14 cellular contexts compared by ENCODE assay signal in the genomic region with DNA sequence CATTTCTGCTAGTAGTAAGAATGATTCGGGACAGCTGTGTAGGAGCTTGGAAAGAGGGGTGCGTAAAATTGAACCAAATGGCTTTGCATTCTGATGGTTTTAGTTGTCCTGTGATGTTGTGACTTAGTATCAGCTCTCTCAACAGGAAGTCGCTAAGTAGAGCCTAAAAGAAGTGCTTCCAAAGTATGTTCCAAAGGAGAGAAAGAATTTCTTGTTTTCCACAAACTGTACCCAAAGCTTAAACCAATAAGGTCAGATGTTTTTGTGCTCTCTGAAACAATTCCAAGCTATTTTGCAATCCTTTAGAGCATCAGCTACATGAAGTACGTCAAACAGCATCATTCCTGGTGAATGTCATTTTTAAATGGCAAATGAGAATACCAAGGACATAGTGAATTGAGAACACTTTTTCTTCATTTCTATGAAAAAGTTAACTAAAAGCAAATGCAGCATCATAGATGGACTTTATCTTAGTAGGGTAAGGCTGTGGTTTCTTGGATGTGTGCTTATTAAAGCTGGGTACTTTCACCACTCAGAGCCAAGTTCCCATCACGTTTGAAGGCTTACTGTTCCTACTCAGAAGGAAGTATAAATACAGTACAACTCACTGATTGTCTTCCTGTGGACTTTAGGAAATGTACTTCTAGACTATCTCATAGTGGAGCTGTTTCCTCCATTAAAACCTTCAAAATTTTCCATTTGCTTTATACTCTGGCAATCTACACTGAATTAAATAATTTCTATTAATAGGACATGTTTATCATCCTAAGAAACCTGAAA.
A peak's percentile ranks its signal among the peaks of the same experiment; 100 is the strongest.
DNase-seq lines count a peak whose midpoint lies in the region; ATAC-seq and TF ChIP-seq lines count a peak whose summit lies in the region.
"Had no signal": no experiment of that assay in that cellular context is flagged by ENCODE, and none has a peak within 500 bp of the region (broad histone marks: within the 10 kb centered on the region; RNA-seq: fewer than 3 reads in every experiment).

No MANE protein-coding gene starts in this region.

- peaks cover 0 to 8% (median 3%) of the 10 kb centered on the region in 6 donors for H3K9me3 Mint-ChIP-seq in immature natural killer cell
- peaks cover 4% of the 10 kb centered on the region for H3K9me3 Mint-ChIP-seq in stimulated activated effector memory CD8-positive, alpha-beta T cell treated with anti-CD3 and anti-CD28 coated beads, Interleukin-12 subunit alpha, Interleukin-12 subunit beta, amount 100 ng/mL, for 72 hours

- H3K9me3 ChIP-seq in sigmoid colon = peaks cover 0 to 6% (median 2%) of the 10 kb centered on the region in 4 donors
- H3K9me3 ChIP-seq: BE2C, SJSA1 had no signal

- H3K36me3 Mint-ChIP-seq in immature natural killer cell = peaks cover 29 to 31% (median 31%) of the 10 kb centered on the region in 3 donors
- H3K36me3 Mint-ChIP-seq in stimulated activated effector memory CD8-positive, alpha-beta T cell treated with anti-CD3 and anti-CD28 coated beads, Interleukin-12 subunit alpha, Interleukin-12 subunit beta, amount 100 ng/mL, for 72 hours = no peaks in the 10 kb centered on the region

- intact Hi-C loops in sigmoid colon (cut with DNase I) = loop anchor here (10.0 kb wide), 1 partner anchor 141 kb away; no protein-coding TSS in a partner anchor

- no peak for TF ChIP-seq POLR2A in sigmoid colon (IDR thresholded peaks at IDR 0.05)

- no peak overlapping the region for H3K4me3 Mint-ChIP-seq in immature natural killer cell
- no peak overlapping the region for H3K4me3 Mint-ChIP-seq in stimulated activated effector memory CD8-positive, alpha-beta T cell treated with anti-CD3 and anti-CD28 coated beads, Interleukin-12 subunit alpha, Interleukin-12 subunit beta, amount 100 ng/mL, for 72 hours

- peak in 3 of 4 donors; percentile 46 to 84 (median 62) for TF ChIP-seq EP300 in sigmoid colon (IDR thresholded peaks at IDR 0.05)

- TF ChIP-seq CTCF in choroid plexus epithelial cell (conservative IDR thresholded peaks at IDR 0.05; ENCODE audit: low read depth, low read length) = no peak
- TF ChIP-seq CTCF in sigmoid colon (IDR thresholded peaks at IDR 0.05) = no peak

- peak overlapping the region in 4 of 6 donors; percentile 3 to 46 (median 28) for H3K27ac Mint-ChIP-seq in immature natural killer cell
- no peak overlapping the region for H3K27ac Mint-ChIP-seq in stimulated activated effector memory CD8-positive, alpha-beta T cell treated with anti-CD3 and anti-CD28 coated beads, Interleukin-12 subunit alpha, Interleukin-12 subunit beta, amount 100 ng/mL, for 72 hours

- no peaks in the 10 kb centered on the region for H3K36me3 ChIP-seq in sigmoid colon
- H3K36me3 ChIP-seq: BE2C, SJSA1 had no signal

- DNase-seq in AG20443 (ENCODE audit: low spot score) = peak; percentile 42
- DNase-seq in choroid plexus epithelial cell (ENCODE audit: low read depth) = peak; percentile 65
- no peak for DNase-seq in immature natural killer cell
- no peak for DNase-seq in sigmoid colon
- no peak for DNase-seq in activated T-cell treated with anti-CD3 and anti-CD28 coated beads, Interleukin-2, amount 50 U/mL, for 48 hours
- no peak for DNase-seq in stimulated activated effector memory CD8-positive, alpha-beta T cell treated with anti-CD3 and anti-CD28 coated beads, Interleukin-12 subunit alpha, Interleukin-12 subunit beta, amount 100 ng/mL, for 72 hours (ENCODE audit: low spot score in 2 of 2)
- DNase-seq in activated CD8-positive, alpha-beta memory T cell treated with anti-CD3 and anti-CD28 coated beads, Interleukin-2, amount 50 U/mL, for 48 hours = no peak
- DNase-seq: BE2C; central memory CD4-positive, alpha-beta T cell; head of caudate nucleus; NCI-H526; stimulated activated CD4-positive, alpha-beta T cell treated with anti-CD3 and anti-CD28 coated beads, Interleukin-4, amount 100 ng/mL, for 4 hours had no signal

- H3K4me3 ChIP-seq in choroid plexus epithelial cell (ENCODE audit: low read depth, low read length) (no peak overlapping the region), sigmoid colon (no peak overlapping the region)
- H3K4me3 ChIP-seq: SJSA1 had no signal

- no peak for ATAC-seq in HG02938 (IDR thresholded peaks at IDR 0.05; ENCODE audit: unreplicated experiment)
- ATAC-seq in stimulated activated effector memory CD8-positive, alpha-beta T cell treated with anti-CD3 and anti-CD28 coated beads, Interleukin-12 subunit alpha, Interleukin-12 subunit beta, amount 100 ng/mL, for 72 hours = no peak

- 69 to 79% methylated on average over 5 of the region's 5 CpGs for WGBS in sigmoid colon, 2 donors

- peaks cover 0 to 2% (median 0%) of the 10 kb centered on the region in 3 donors for H3K27me3 Mint-ChIP-seq in immature natural killer cell (ENCODE audit: low read depth in 3 of 3)

- H3K27me3 ChIP-seq in sigmoid colon = no peaks in the 10 kb centered on the region
- H3K27me3 ChIP-seq: BE2C, SJSA1 had no signal

- H3K4me1 ChIP-seq in sigmoid colon = peaks cover 0 to 49% (median 25%) of the 10 kb centered on the region in 4 donors
- H3K4me1 ChIP-seq: BE2C, SJSA1 had no signal

- peak overlapping the region; percentile 54 to 75 (median 69) for H3K27ac ChIP-seq in sigmoid colon
- H3K27ac ChIP-seq: SJSA1 had no signal

- H3K4me1 Mint-ChIP-seq in immature natural killer cell = peaks cover 65 to 85% of the 10 kb centered on the region in 2 donors
- H3K4me1 Mint-ChIP-seq in stimulated activated effector memory CD8-positive, alpha-beta T cell treated with anti-CD3 and anti-CD28 coated beads, Interleukin-12 subunit alpha, Interleukin-12 subunit beta, amount 100 ng/mL, for 72 hours = peaks cover 6% of the 10 kb centered on the region

Comparison
In these comparisons a context has a peak if more than half of its experiments do, and no peak if none do; other contexts are left out.
1. DNase-seq: peak in AG20443 (single experiment) and choroid plexus epithelial cell (single experiment); none in immature natural killer cell (0 of 3), sigmoid colon (single experiment), activated T-cell treated with anti-CD3 and anti-CD28 coated beads, Interleukin-2, amount 50 U/mL, for 48 hours (0 of 2), stimulated activated effector memory CD8-positive, alpha-beta T cell treated with anti-CD3 and anti-CD28 coated beads, Interleukin-12 subunit alpha, Interleukin-12 subunit beta, amount 100 ng/mL, for 72 hours (0 of 2) and activated CD8-positive, alpha-beta memory T cell treated with anti-CD3 and anti-CD28 coated beads, Interleukin-2, amount 50 U/mL, for 48 hours (single experiment).